In genomic region chr15:78541744-78542034, GRCh38 we compare ENCODE assay signal across 10 cellular contexts. TPM values are rescaled to one million over a fixed set of nuclear protein-coding genes. Genes with fewer than 3 reads are reported as not detected.
DNase-seq lines count a peak whose midpoint lies in the region; ATAC-seq, FAIRE-seq and TF ChIP-seq lines count a peak whose summit lies in the region.
"Had no signal": no experiment of that assay in that cellular context is flagged by ENCODE, and none has a peak within 500 bp of the region (broad histone marks: within the 10 kb centered on the region; RNA-seq: fewer than 3 reads in every experiment).

No MANE protein-coding gene starts in this region.

- H3K4me1 ChIP-seq in heart left ventricle (peaks cover 0 to 40% (median 21%) of the 10 kb centered on the region in 12 donors), lower lobe of right lung (peaks cover 25% of the 10 kb centered on the region)

- H3K27ac Mint-ChIP-seq in type B pancreatic cell = peak overlapping the region; percentile 95

- no peaks in the 10 kb centered on the region for H3K9me3 Mint-ChIP-seq in type B pancreatic cell

- H3K27me3 Mint-ChIP-seq in type B pancreatic cell = no peaks in the 10 kb centered on the region

- in situ Hi-C loops in astrocyte of the spinal cord (cut with HindIII; ENCODE audit: low sequenced_read_pairs) = no loop called here

- WGBS in heart left ventricle, 4 donors = 28 to 38% (median 34%) methylated on average over 1 of the region's 1 CpG

- H3K9me3 ChIP-seq in heart left ventricle = no peaks in the 10 kb centered on the region
- H3K9me3 ChIP-seq in lower lobe of right lung = no peaks in the 10 kb centered on the region

- FAIRE-seq in HTR-8/SVneo (lab: Jason Lieb, UNC) = no peak
- FAIRE-seq: endometrium had no signal

- H3K27me3 ChIP-seq in heart left ventricle = no peaks in the 10 kb centered on the region
- H3K27me3 ChIP-seq in lower lobe of right lung (ENCODE audit: low read depth) = no peaks in the 10 kb centered on the region

- DNase-seq in heart left ventricle (no peak), Right ventricle myocardium inferior (ENCODE audit: missing footprints) (no peak), astrocyte of the spinal cord (ENCODE audit: low read depth, low spot score) (no peak), lower lobe of right lung (no peak), type B pancreatic cell (ENCODE audit: extremely low spot score, unreplicated experiment) (no peak), HTR-8/SVneo (ENCODE audit: insufficient read length, low spot score) (no peak)
- no peak for DNase-seq in stimulated activated CD4-positive, alpha-beta T cell treated with anti-CD3 and anti-CD28 coated beads, Interleukin-1b, Interleukin-23, amount 100 ng/mL, for 48 hours
- DNase-seq: SIG-M5 had no signal

- H3K36me3 ChIP-seq in heart left ventricle = peaks cover 0 to 50% (median 46%) of the 10 kb centered on the region in 9 donors
- peaks cover 49% of the 10 kb centered on the region for H3K36me3 ChIP-seq in lower lobe of right lung

- H3K4me3 ChIP-seq in heart left ventricle (peak overlapping the region in 10 of 12 donors; percentile 68 to 95 (median 84)), astrocyte of the spinal cord (ENCODE audit: low read depth, low read length) (peak overlapping the region; percentile 91), lower lobe of right lung (peak overlapping the region; percentile 89)

- peaks cover 10% of the 10 kb centered on the region for H3K4me1 Mint-ChIP-seq in type B pancreatic cell (ENCODE audit: unreplicated experiment)

- peak overlapping the region; percentile 100 for H3K4me3 Mint-ChIP-seq in type B pancreatic cell

- TF ChIP-seq POLR2A in heart left ventricle (IDR thresholded peaks at IDR 0.05) = no peak

- peaks cover 13% of the 10 kb centered on the region for H3K36me3 Mint-ChIP-seq in type B pancreatic cell

- ATAC-seq in heart left ventricle (no peak), Right ventricle myocardium inferior (no peak), lower lobe of right lung (no peak), GM21717 (IDR thresholded peaks at IDR 0.05; ENCODE audit: unreplicated experiment) (no peak)

- TF ChIP-seq CTCF in heart left ventricle (IDR thresholded peaks at IDR 0.05) (no peak), astrocyte of the spinal cord (IDR thresholded peaks at IDR 0.05; ENCODE audit: low read depth, low read length) (no peak), lower lobe of right lung (IDR thresholded peaks at IDR 0.05) (no peak), type B pancreatic cell (conservative IDR thresholded peaks at IDR 0.05) (no peak)

- intact Hi-C loops in heart left ventricle (cut with DNase I) (no loop called here), Right ventricle myocardium inferior (cut with DNase I) (loop anchor here (5.0 kb wide), 1 partner anchor 34 kb away; the partner anchor contains the start of gene HYKK), lower lobe of right lung (cut with DNase I) (no loop called here)

- peak overlapping the region in 4 of 12 donors; percentile 92 to 99 (median 96) for H3K27ac ChIP-seq in heart left ventricle
- H3K27ac ChIP-seq in lower lobe of right lung = no peak overlapping the region

RNA-seq across cellular contexts. Expression of gene PSMA4, which starts 1.4 kb away (rescaled TPM):
- total RNA-seq in heart left ventricle = 100 to 1,000 TPM in 8 of 9 donors, 10 to 100 TPM in 1; 97.2 to 153 (median 115) TPM
- 100 to 1,000 TPM; 158 to 228 TPM for polyA plus RNA-seq in heart left ventricle
- total RNA-seq in Right ventricle myocardium inferior = 118 TPM
- total RNA-seq in lower lobe of right lung = 130 TPM
- total RNA-seq in type B pancreatic cell (ENCODE audit: low replicate concordance) = 182 and 209 TPM in 2 replicates

RNA-seq across cellular contexts. Expression of gene CHRNA5, which starts 23.6 kb away (rescaled TPM):
- total RNA-seq in heart left ventricle = 1 to 10 TPM in 7 of 9 donors, under 1 TPM in 2; 0.64 to 4.0 (median 1.5) TPM
- 1 to 10 TPM; 1.0 to 1.5 TPM for polyA plus RNA-seq in heart left ventricle
- total RNA-seq in Right ventricle myocardium inferior = 3.7 TPM
- 2.6 TPM for total RNA-seq in lower lobe of right lung
- 2.3 and 11.5 TPM in 2 replicates for total RNA-seq in type B pancreatic cell (ENCODE audit: low replicate concordance)

RNA-seq across cellular contexts. Expression of gene HYKK, which starts 34.3 kb away (rescaled TPM):
- 1 to 10 TPM; 4.1 to 8.7 (median 6.8) TPM for total RNA-seq in heart left ventricle
- polyA plus RNA-seq in heart left ventricle = 1 to 10 TPM; 2.6 to 3.3 TPM
- total RNA-seq in Right ventricle myocardium inferior = 4.4 TPM
- 4.1 TPM for total RNA-seq in lower lobe of right lung
- total RNA-seq in type B pancreatic cell (ENCODE audit: low replicate concordance) = 3.3 and 6.8 TPM in 2 replicates
